Comparison of ENCODE assay signal across 10 cellular contexts in genomic region chr11:110098645-110099044, GRCh38. TPM values are rescaled to one million over a fixed set of nuclear protein-coding genes. Genes with fewer than 3 reads are reported as not detected.
A peak's percentile ranks its signal among the peaks of the same experiment; 100 is the strongest.
DNase-seq lines count a peak whose midpoint lies in the region; ATAC-seq and TF ChIP-seq lines count a peak whose summit lies in the region.
"Had no signal": no experiment of that assay in that cellular context is flagged by ENCODE, and none has a peak within 500 bp of the region (broad histone marks: within the 10 kb centered on the region; RNA-seq: fewer than 3 reads in every experiment).

No MANE protein-coding gene starts in this region.

- no peak overlapping the region for H3K27ac Mint-ChIP-seq in endothelial cell (ENCODE audit: unreplicated experiment)
- no peak overlapping the region for H3K27ac Mint-ChIP-seq in activated naive CD4-positive, alpha-beta T cell treated with anti-CD3 and anti-CD28 coated beads for 36 hours

- H3K36me3 Mint-ChIP-seq in endothelial cell (ENCODE audit: low read depth, unreplicated experiment): no peaks in the 10 kb centered on the region
- H3K36me3 Mint-ChIP-seq in activated naive CD4-positive, alpha-beta T cell treated with anti-CD3 and anti-CD28 coated beads for 36 hours (ENCODE audit: low read depth): no peaks in the 10 kb centered on the region

- peaks cover 5% of the 10 kb centered on the region for H3K4me1 Mint-ChIP-seq in endothelial cell (ENCODE audit: unreplicated experiment)
- H3K4me1 Mint-ChIP-seq in activated naive CD4-positive, alpha-beta T cell treated with anti-CD3 and anti-CD28 coated beads for 36 hours (ENCODE audit: low read depth): peaks cover 6% of the 10 kb centered on the region

- CTCF ChIA-PET in activated naive CD4-positive, alpha-beta T cell treated with anti-CD3 and anti-CD28 coated beads for 36 hours (lab: Charles Lee): no interaction called here

- peaks cover 7% of the 10 kb centered on the region for H3K27me3 Mint-ChIP-seq in endothelial cell (ENCODE audit: unreplicated experiment)
- H3K27me3 Mint-ChIP-seq in activated naive CD4-positive, alpha-beta T cell treated with anti-CD3 and anti-CD28 coated beads for 36 hours (ENCODE audit: low read depth): peaks cover 25% of the 10 kb centered on the region

- intact Hi-C loops in activated naive CD4-positive, alpha-beta T cell treated with anti-CD3 and anti-CD28 coated beads for 36 hours (cut with micrococcal nuclease): no loop called here

- ATAC-seq in GM18858 (IDR thresholded peaks at IDR 0.05; ENCODE audit: unreplicated experiment): peak; percentile 62

- peak; percentile 34 for DNase-seq in HCEC 1CT
- peak; percentile 16 for DNase-seq in HT-29 (ENCODE audit: low spot score)
- DNase-seq in fibroblast of mammary gland (ENCODE audit: low read depth): peak; percentile 35
- DNase-seq in NCI-H2081 treated with DMSO at 0.1 percent for 48 hours (lab: John Stamatoyannopoulos, UW): no peak
- DNase-seq in endothelial cell (ENCODE audit: low spot score): no peak
- no peak for DNase-seq in hepatic stellate cell (ENCODE audit: low spot score)
- no peak for DNase-seq in activated naive CD4-positive, alpha-beta T cell treated with anti-CD3 and anti-CD28 coated beads for 36 hours
- DNase-seq: activated gamma-delta T cell treated with Interleukin-2 at 50 U/mL for 16 hours, foreskin melanocyte had no signal

- TF ChIP-seq CTCF in fibroblast of mammary gland (conservative IDR thresholded peaks at IDR 0.05; ENCODE audit: control insufficient read depth, insufficient read depth, low read depth, low read length) (no peak), endothelial cell (IDR thresholded peaks at IDR 0.05; ENCODE audit: unreplicated experiment) (no peak)

- H3K9me3 Mint-ChIP-seq in endothelial cell (ENCODE audit: unreplicated experiment): no peaks in the 10 kb centered on the region
- H3K9me3 Mint-ChIP-seq in activated naive CD4-positive, alpha-beta T cell treated with anti-CD3 and anti-CD28 coated beads for 36 hours: no peaks in the 10 kb centered on the region

- H3K4me3 ChIP-seq in fibroblast of mammary gland (ENCODE audit: control insufficient read depth, low read depth, low read length): no peak overlapping the region

- H3K4me3 Mint-ChIP-seq in endothelial cell (ENCODE audit: unreplicated experiment): no peak overlapping the region
- no peak overlapping the region for H3K4me3 Mint-ChIP-seq in activated naive CD4-positive, alpha-beta T cell treated with anti-CD3 and anti-CD28 coated beads for 36 hours

RNA-seq across cellular contexts. Expression of gene ZC3H12C, which starts 5.5 kb away (rescaled TPM):
- 0.43 and 0.55 TPM in 2 replicates for total RNA-seq in HT-29 (2014; rRNA removed; shearing (Covaris generic))
- 6.4 TPM for total RNA-seq in endothelial cell (ENCODE audit: unreplicated experiment)
- total RNA-seq in activated naive CD4-positive, alpha-beta T cell treated with anti-CD3 and anti-CD28 coated beads for 36 hours: not detected

Comparison
In these comparisons a context has a peak if more than half of its experiments do, and no peak if none do; other contexts are left out.
1. DNase-seq: peak in HCEC 1CT (single experiment), HT-29 (single experiment) and fibroblast of mammary gland (single experiment); none in NCI-H2081 treated with DMSO at 0.1 percent for 48 hours (single experiment), endothelial cell (single experiment), hepatic stellate cell (single experiment) and activated naive CD4-positive, alpha-beta T cell treated with anti-CD3 and anti-CD28 coated beads for 36 hours (single experiment).